Comparison of ENCODE assay signal across 20 cellular contexts in the genomic region with DNA sequence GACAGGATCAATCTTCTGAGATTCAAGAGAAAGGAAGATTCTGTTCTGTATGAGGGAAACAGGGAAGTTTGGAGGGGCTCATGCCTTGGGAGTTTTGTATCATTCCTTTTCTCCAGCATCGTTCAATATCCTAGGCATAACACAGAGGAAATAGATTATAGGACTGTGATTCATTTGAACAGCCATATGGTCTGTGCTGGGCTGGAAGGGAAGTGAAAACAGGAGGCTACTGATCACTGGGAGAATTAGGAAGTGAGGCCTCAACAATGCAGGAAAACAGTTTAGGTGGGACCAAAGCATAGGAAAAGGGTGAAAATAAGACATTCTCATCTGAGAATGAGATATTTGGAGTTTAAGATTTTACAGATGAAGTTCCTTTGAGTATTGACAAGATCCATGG.
"Had no signal": no experiment of that assay in that cellular context is flagged by ENCODE, and none has a peak within 500 bp of the region (broad histone marks: within the 10 kb centered on the region; RNA-seq: fewer than 3 reads in every experiment).

No MANE protein-coding gene starts in this region.

- DNase-seq: effector memory CD8-positive, alpha-beta T cell; erythroblast; esophagus squamous epithelium; hypothalamus; kidney; mesenchymal stem cell; mucosa of descending colon; naive B cell; nucleus accumbens; stimulated activated CD4-positive, alpha-beta T cell treated with anti-CD3 and anti-CD28 coated beads, Interleukin-12 subunit alpha, Interleukin-12 subunit beta, amount 100 ng/mL, for 4 hours; stimulated activated CD4-positive, alpha-beta T cell treated with anti-CD3 and anti-CD28 coated beads, Interleukin-2, amount 100 ng/mL, for 24 hours; stimulated activated CD4-positive, alpha-beta T cell treated with anti-CD3 and anti-CD28 coated beads, Interleukin-4, amount 100 ng/mL, for 24 hours; stimulated activated naive CD4-positive, alpha-beta T cell treated with Interleukin-2 at 50 U/mL for 16 hours; stomach; tibial artery; uterus had no signal

- H3K4me3 ChIP-seq: coronary artery, esophagus squamous epithelium, mucosa of descending colon, prostate gland, right atrium auricular region, smooth muscle cell, stomach, tibial artery, uterus had no signal

- H3K27ac ChIP-seq: coronary artery, esophagus squamous epithelium, prostate gland, right atrium auricular region, stomach, tibial artery, uterus had no signal

- H3K27me3 ChIP-seq: right atrium auricular region, stomach, tibial artery, uterus had no signal

- H3K9me3 ChIP-seq: esophagus squamous epithelium, mucosa of descending colon, prostate gland, right atrium auricular region, stomach, tibial artery, uterus had no signal

- H3K4me1 ChIP-seq: prostate gland, uterus had no signal

- H3K4me2 ChIP-seq: smooth muscle cell had no signal

- H3K36me3 ChIP-seq: esophagus squamous epithelium, prostate gland, right atrium auricular region, stomach, tibial artery, uterus had no signal
